Comparison of ENCODE assay signal across 1 cellular context in genomic region chr2:167844714-167845530, GRCh38.
TF ChIP-seq lines count a peak whose summit lies in the region.

No MANE protein-coding gene starts in this region.

TF ChIP-seq in K562, 482 proteins besides CTCF, POLR2A, EP300 and RAD21 (continued from another document and continues in another):
- no peak for TF ChIP-seq ZBTB40 (IDR thresholded peaks at IDR 0.05)
- TF ChIP-seq ZBTB40 (CRISPR knock-in tag; IDR thresholded peaks at IDR 0.05): no peak
- TF ChIP-seq HNRNPK (IDR thresholded peaks at IDR 0.05; ENCODE audit: low read depth, low read length, poor library complexity, severe bottlenecking): no peak
- peak; percentile 39; the same call in 1 of the 2 replicates for TF ChIP-seq ARID1B (IDR thresholded peaks at IDR 0.05)
- TF ChIP-seq POU5F1 (IDR thresholded peaks at IDR 0.05; ENCODE audit: borderline replicate concordance, low read depth, low read length, partially characterized antibody): no peak
- no peak for TF ChIP-seq ZZZ3 (IDR thresholded peaks at IDR 0.05)
- no peak for TF ChIP-seq TGIF2 (CRISPR knock-in tag; IDR thresholded peaks at IDR 0.05)
- no peak for TF ChIP-seq NR2C2 (CRISPR knock-in tag; IDR thresholded peaks at IDR 0.05)
- no peak for TF ChIP-seq NR2C2 (tag; IDR thresholded peaks at IDR 0.05)
- peak; percentile 80 for TF ChIP-seq NFE2 (IDR thresholded peaks at IDR 0.05; ENCODE audit: low read depth)
- no peak for TF ChIP-seq JUND (IDR thresholded peaks at IDR 0.05; ENCODE audit: borderline replicate concordance, low read depth, low read length)
- TF ChIP-seq JUND (tag; IDR thresholded peaks at IDR 0.05; ENCODE audit: borderline replicate concordance, low read depth, low read length): no peak
- TF ChIP-seq ZNF395 (CRISPR knock-in tag; IDR thresholded peaks at IDR 0.05): no peak
- no peak for TF ChIP-seq ZNF717 (CRISPR knock-in tag; IDR thresholded peaks at IDR 0.05)
- no peak for TF ChIP-seq ZNF655 (CRISPR knock-in tag; IDR thresholded peaks at IDR 0.05)
- no peak for TF ChIP-seq ZNF41 (CRISPR knock-in tag; conservative IDR thresholded peaks at IDR 0.05)
- no peak for TF ChIP-seq ATF1 (CRISPR knock-in tag; IDR thresholded peaks at IDR 0.05)
- TF ChIP-seq ATF1 (tag; IDR thresholded peaks at IDR 0.05): no peak
- TF ChIP-seq ZNF699 (CRISPR knock-in tag; IDR thresholded peaks at IDR 0.05; ENCODE audit: insufficient replicate concordance): no peak
- no peak for TF ChIP-seq SP1 (CRISPR knock-in tag; IDR thresholded peaks at IDR 0.05)
- 0 out of 3 replicates have a peak, but pooled peaks of 1 of the 2 experiments have one; percentile 35 for TF ChIP-seq CBX3 (IDR thresholded peaks at IDR 0.05; ENCODE audit: borderline replicate concordance in 1 of 2, low read length in 2 of 2)
- TF ChIP-seq ETS1 (conservative IDR thresholded peaks at IDR 0.05; ENCODE audit: control insufficient read depth, low read depth, low read length): no peak
- no peak for TF ChIP-seq BHLHE40 (IDR thresholded peaks at IDR 0.05; ENCODE audit: low read length)
- TF ChIP-seq ZNF431 (CRISPR knock-in tag; IDR thresholded peaks at IDR 0.05): no peak
- TF ChIP-seq CUX1 (CRISPR knock-in tag; IDR thresholded peaks at IDR 0.05): no peak
- no peak for TF ChIP-seq TSC22D4 (tag; IDR thresholded peaks at IDR 0.05)
- TF ChIP-seq DDX20 (tag; IDR thresholded peaks at IDR 0.05; ENCODE audit: low read depth): no peak
- no peak for TF ChIP-seq HMGN3 (IDR thresholded peaks at IDR 0.05; ENCODE audit: borderline replicate concordance, extremely low read depth, insufficient read length, low read depth, low read length)
- TF ChIP-seq SIN3A (IDR thresholded peaks at IDR 0.05; ENCODE audit: borderline replicate concordance in 2 of 2, control insufficient read depth in 1 of 2, low read depth in 2 of 2, low read length in 2 of 2): no peak
- no peak for TF ChIP-seq WHSC1 (IDR thresholded peaks at IDR 0.05; ENCODE audit: low read length)
- peak; percentile 44; the same call in 1 of the 2 replicates for TF ChIP-seq DPF2 (IDR thresholded peaks at IDR 0.05)
- TF ChIP-seq DEAF1 (CRISPR knock-in tag; IDR thresholded peaks at IDR 0.05): no peak
- peak in 1 of 3 experiments; percentile 38 for TF ChIP-seq YY1 (IDR thresholded peaks at IDR 0.05; ENCODE audit: borderline replicate concordance in 1 of 3, control insufficient read depth in 1 of 3, extremely low read depth in 1 of 3, insufficient read depth in 3 of 3, insufficient read length in 1 of 3, insufficient replicate concordance in 2 of 3, low read depth in 1 of 3, low read length in 2 of 3)
- TF ChIP-seq SMC3 (conservative IDR thresholded peaks at IDR 0.05; ENCODE audit: insufficient read depth, low read depth, low read length): 0 out of 2 replicates have a peak, but pooled peaks have one; percentile 25
- no peak for TF ChIP-seq ZNF583 (CRISPR knock-in tag; IDR thresholded peaks at IDR 0.05)
- no peak for TF ChIP-seq ATF2 (CRISPR knock-in tag; IDR thresholded peaks at IDR 0.05)
- TF ChIP-seq ZBTB2 (IDR thresholded peaks at IDR 0.05): no peak
